8 cellular contexts compared by ENCODE assay signal in genomic region chr17:59892251-59892848, GRCh38. TPM values are rescaled to one million over a fixed set of nuclear protein-coding genes. Genes with fewer than 3 reads are reported as not detected.
DNase-seq lines count a peak whose midpoint lies in the region; ATAC-seq lines count a peak whose summit lies in the region.

No MANE protein-coding gene starts in this region.

- DNase-seq in NOMO-1 (lab: John Stamatoyannopoulos, UW; ENCODE audit: unreplicated experiment in 2 of 2) (peak; percentile 32 to 80), NOMO-1 treated with dmso at 0.1 percent for 144 hours (lab: John Stamatoyannopoulos, UW; ENCODE audit: unreplicated experiment) (no peak), left ventricle myocardium superior (no peak), skeletal muscle cell (ENCODE audit: low read depth) (no peak), DMS79 treated with DMSO at 0.1 percent for 48 hours (lab: John Stamatoyannopoulos, UW) (no peak), superior temporal gyrus (ENCODE audit: extremely low spot score) (no peak)

- intact Hi-C loops in left ventricle myocardium superior (cut with micrococcal nuclease): no loop called here

- ATAC-seq in HG03196 (IDR thresholded peaks at IDR 0.05; ENCODE audit: unreplicated experiment) (peak; percentile 40), left ventricle myocardium superior (peak; percentile 69)
- ATAC-seq in activated T-helper 17 cell treated with anti-CD3 and anti-CD28 coated beads, Interleukin-2, amount 50 U/mL, for 72 hours (replicated peaks): peak; percentile 58

- peak overlapping the region; percentile 93 for H3K4me3 Mint-ChIP-seq in activated T-helper 17 cell treated with anti-CD3 and anti-CD28 coated beads, Interleukin-2, amount 50 U/mL, for 72 hours

- H3K27ac Mint-ChIP-seq in activated T-helper 17 cell treated with anti-CD3 and anti-CD28 coated beads, Interleukin-2, amount 50 U/mL, for 72 hours: peak overlapping the region; percentile 96

- peaks cover 23% of the 10 kb centered on the region for H3K4me1 Mint-ChIP-seq in activated T-helper 17 cell treated with anti-CD3 and anti-CD28 coated beads, Interleukin-2, amount 50 U/mL, for 72 hours

- no peaks in the 10 kb centered on the region for H3K9me3 Mint-ChIP-seq in activated T-helper 17 cell treated with anti-CD3 and anti-CD28 coated beads, Interleukin-2, amount 50 U/mL, for 72 hours

- peaks cover 76% of the 10 kb centered on the region for H3K36me3 Mint-ChIP-seq in activated T-helper 17 cell treated with anti-CD3 and anti-CD28 coated beads, Interleukin-2, amount 50 U/mL, for 72 hours (ENCODE audit: low read depth)

- peak overlapping the region; percentile 97 for H3K4me3 ChIP-seq in skeletal muscle cell (ENCODE audit: low read depth, low read length)

- no peaks in the 10 kb centered on the region for H3K27me3 Mint-ChIP-seq in activated T-helper 17 cell treated with anti-CD3 and anti-CD28 coated beads, Interleukin-2, amount 50 U/mL, for 72 hours

RNA-seq across cellular contexts. Expression of gene TUBD1, which starts 0.4 kb away (rescaled TPM):
- 10 to 100 TPM; 12.8 to 18.1 TPM for total RNA-seq in activated T-helper 17 cell treated with anti-CD3 and anti-CD28 coated beads, Interleukin-2, amount 50 U/mL, for 72 hours
- 6.6 TPM for total RNA-seq in left ventricle myocardium superior

RNA-seq across cellular contexts. Expression of gene RPS6KB1, which starts 0.6 kb away (rescaled TPM):
- 10 to 100 TPM; 55.2 to 79.8 TPM for total RNA-seq in activated T-helper 17 cell treated with anti-CD3 and anti-CD28 coated beads, Interleukin-2, amount 50 U/mL, for 72 hours
- 23.4 TPM for total RNA-seq in left ventricle myocardium superior

Comparison
In these comparisons a context has a peak if more than half of its experiments do, and no peak if none do; other contexts are left out.
1. DNase-seq: peak in NOMO-1 (2 of 2); none in NOMO-1 treated with dmso at 0.1 percent for 144 hours (single experiment), left ventricle myocardium superior (single experiment), skeletal muscle cell (single experiment), DMS79 treated with DMSO at 0.1 percent for 48 hours (single experiment) and superior temporal gyrus (single experiment).
2. Peak in every context shown above with its lines, with median percentiles within 50 percentile points of each other: ATAC-seq.